ENCODE assay signal across 8 cellular contexts in the genomic region with DNA sequence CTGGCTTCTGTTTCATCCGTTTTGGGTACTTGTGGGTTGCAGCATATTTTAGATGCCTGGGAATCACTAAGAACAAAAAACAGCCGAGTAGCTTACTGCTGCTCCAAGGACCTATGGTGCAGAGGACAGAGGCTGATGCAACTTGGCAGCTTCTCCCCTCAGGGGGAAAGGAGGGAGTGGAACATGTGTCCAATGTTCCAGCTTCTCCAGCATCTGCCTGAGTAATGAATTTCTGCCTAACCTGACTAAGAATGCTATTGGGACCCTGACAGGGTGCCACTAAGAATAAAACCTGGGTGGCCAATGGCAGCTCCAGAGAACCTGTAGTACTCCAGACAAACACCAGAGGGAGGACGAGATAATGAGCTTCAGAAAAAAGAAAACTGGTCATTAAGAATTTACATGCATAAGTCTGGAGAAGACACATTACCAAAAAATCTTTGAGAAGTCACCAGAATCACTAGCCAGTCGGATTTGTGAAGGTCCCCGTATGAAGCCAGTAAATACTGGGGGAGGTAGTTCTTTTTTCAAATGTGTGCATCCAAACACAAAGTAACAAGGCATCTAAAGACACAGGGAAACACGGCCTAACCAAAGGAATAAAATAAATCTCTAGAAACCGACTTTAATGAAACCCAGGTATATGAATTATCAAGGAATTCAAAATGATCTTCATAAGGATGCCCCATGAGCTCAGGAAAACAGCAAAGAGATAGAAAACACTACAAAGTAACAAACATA.
DNase-seq lines count a peak whose midpoint lies in the region; ATAC-seq and TF ChIP-seq lines count a peak whose summit lies in the region.

No MANE protein-coding gene starts in this region.

- in situ Hi-C loops in astrocyte of the cerebellum (cut with HindIII; ENCODE audit: low sequenced_read_pairs): no loop called here

- peak; percentile 56 for DNase-seq in AG20443 (ENCODE audit: low spot score)
- DNase-seq in RKO (ENCODE audit: low spot score): peak; percentile 51
- no peak for DNase-seq in astrocyte of the cerebellum (ENCODE audit: low read depth)
- peak; percentile 22 for DNase-seq in kidney tubule cell (ENCODE audit: low spot score)
- peak in 1 of 2 donors; percentile 60 for DNase-seq in suprapubic skin (ENCODE audit: low spot score in 2 of 2)
- no peak for DNase-seq in ureter (ENCODE audit: low spot score)

- H3K9me3 ChIP-seq in suprapubic skin: no peaks in the 10 kb centered on the region

- peaks cover 8% of the 10 kb centered on the region for H3K4me1 ChIP-seq in suprapubic skin

- peak; percentile 59 for TF ChIP-seq CTCF in astrocyte of the cerebellum (IDR thresholded peaks at IDR 0.05; ENCODE audit: low read depth, low read length, missing control alignments)
- TF ChIP-seq CTCF in suprapubic skin (IDR thresholded peaks at IDR 0.05): peak; percentile 2 to 41

- TF ChIP-seq EP300 in suprapubic skin (IDR thresholded peaks at IDR 0.05): no peak

- H3K4me3 ChIP-seq in astrocyte of the cerebellum (ENCODE audit: low read depth, low read length) (no peak overlapping the region), suprapubic skin (no peak overlapping the region)

- TF ChIP-seq POLR2A in suprapubic skin (IDR thresholded peaks at IDR 0.05): no peak

- H3K27ac ChIP-seq in suprapubic skin: no peak overlapping the region

- H3K36me3 ChIP-seq in suprapubic skin: no peaks in the 10 kb centered on the region

- 60% methylated on average over 7 of the region's 7 CpGs for WGBS in suprapubic skin

- ATAC-seq in GM18508 (IDR thresholded peaks at IDR 0.05; ENCODE audit: insufficient read depth, unreplicated experiment): peak; percentile 67
- ATAC-seq in HG03060 (IDR thresholded peaks at IDR 0.05; ENCODE audit: low read depth, unreplicated experiment): peak; percentile 74

- no peaks in the 10 kb centered on the region for H3K27me3 ChIP-seq in suprapubic skin

Comparison
In these comparisons a context has a peak if more than half of its experiments do, and no peak if none do; other contexts are left out.
1. DNase-seq: peak in AG20443 (single experiment), RKO (single experiment) and kidney tubule cell (single experiment); none in astrocyte of the cerebellum (single experiment) and ureter (single experiment).